ENCODE assay signal across 39 cellular contexts in genomic region chr10:127522298-127522697, GRCh38. TPM values are rescaled to one million over a fixed set of nuclear protein-coding genes. Genes with fewer than 3 reads are reported as not detected.
"Had no signal": no experiment of that assay in that cellular context is flagged by ENCODE, and none has a peak within 500 bp of the region (broad histone marks: within the 10 kb centered on the region; RNA-seq: fewer than 3 reads in every experiment).

No MANE protein-coding gene starts in this region.

- H3K9me3 ChIP-seq: adrenal gland, ascending aorta, body of pancreas had no signal

- ATAC-seq: activated naive CD4-positive, alpha-beta T cell treated with anti-CD3 and anti-CD28 coated beads, Interleukin-2, amount 50 U/mL, for 72 hours; activated naive CD8-positive, alpha-beta T cell treated with anti-CD3 and anti-CD28 coated beads, Interleukin-2, amount 50 U/mL, for 24 hours; activated T-cell treated with anti-CD3 and anti-CD28 coated beads, Interleukin-2, amount 50 U/mL, for 4 hours; activated T-cell treated with anti-CD3 and anti-CD28 coated beads, Interleukin-2, amount 50 U/mL, for 72 hours; activated T-helper 17 cell treated with anti-CD3 and anti-CD28 coated beads, Interleukin-2, amount 50 U/mL, for 72 hours; body of pancreas had no signal

- H3K27ac ChIP-seq: adrenal gland, ascending aorta, body of pancreas, brain microvascular endothelial cell, breast epithelium, cardiac muscle cell had no signal

- H3K4me1 ChIP-seq: adrenal gland, ascending aorta, body of pancreas, breast epithelium had no signal

- H3K4me3 ChIP-seq: adrenal gland, ascending aorta, body of pancreas, breast epithelium, cardiac muscle cell had no signal

- H3K27me3 ChIP-seq: adrenal gland, ascending aorta, body of pancreas, brain microvascular endothelial cell, breast epithelium, cardiac muscle cell had no signal

- DNase-seq: activated effector memory CD4-positive, alpha-beta T cell treated with anti-CD3 and anti-CD28 coated beads, Interleukin-2, amount 50 U/mL, for 16 hours; activated effector memory CD4-positive, alpha-beta T cell treated with Interleukin-2 at 50 U/mL for 16 hours; activated gamma-delta T cell; activated gamma-delta T cell treated with Interleukin-2 at 50 U/mL for 16 hours; activated naive CD4-positive, alpha-beta T cell; activated naive CD4-positive, alpha-beta T cell treated with anti-CD3 and anti-CD28 coated beads for 36 hours; activated naive CD4-positive, alpha-beta T cell treated with anti-CD3 and anti-CD28 coated beads, Interleukin-2, amount 10 ng/mL, durations not matched to agents 7 days and 5 days; activated naive CD4-positive, alpha-beta T cell treated with anti-CD3 and anti-CD28 coated beads, Interleukin-2, amount 50 U/mL, for 16 hours; activated naive CD4-positive, alpha-beta T cell treated with Interleukin-2 at 50 U/mL for 16 hours; activated naive CD8-positive, alpha-beta T cell treated with anti-CD3 and anti-CD28 coated beads for 36 hours; activated naive CD8-positive, alpha-beta T cell treated with anti-CD3 and anti-CD28 coated beads, Interleukin-2, amount 10 ng/mL, durations not matched to agents 7 days and 5 days; activated naive CD8-positive, alpha-beta T cell treated with anti-CD3 and anti-CD28 coated beads, Interleukin-2, amount 50 U/mL, for 24 hours; activated T-cell treated with anti-CD3 and anti-CD28 coated beads, Interleukin-2, amount 50 U/mL, for 1 hour; activated T-cell treated with anti-CD3 and anti-CD28 coated beads, Interleukin-2, amount 50 U/mL, for 24 hours; activated T-cell treated with anti-CD3 and anti-CD28 coated beads, Interleukin-2, amount 50 U/mL, for 4 hours; activated T-cell treated with anti-CD3 and anti-CD28 coated beads, Interleukin-2, amount 50 U/mL, for 48 hours; activated T-cell treated with anti-CD3 and anti-CD28 coated beads, Interleukin-2, amount 50 U/mL, for 72 hours; adrenal gland; amniotic stem cell; amygdala; anterior cingulate cortex; aorta; body of pancreas; brain microvascular endothelial cell; caudate nucleus; central memory CD4-positive, alpha-beta T cell; cerebellar nuclear complex had no signal

- H3K36me3 ChIP-seq: adrenal gland, ascending aorta, brain microvascular endothelial cell, breast epithelium, cardiac muscle cell had no signal

RNA-seq across cellular contexts. Expression of gene NPS, which starts 26.8 kb away (rescaled TPM):
- total RNA-seq: activated naive CD4-positive, alpha-beta T cell treated with anti-CD3 and anti-CD28 coated beads for 36 hours; activated naive CD4-positive, alpha-beta T cell treated with anti-CD3 and anti-CD28 coated beads, Interleukin-2, amount 50 U/mL, for 72 hours; activated naive CD8-positive, alpha-beta T cell treated with anti-CD3 and anti-CD28 coated beads for 36 hours; activated naive CD8-positive, alpha-beta T cell treated with anti-CD3 and anti-CD28 coated beads, Interleukin-2, amount 10 ng/mL, durations not matched to agents 7 days and 5 days; activated T-cell treated with anti-CD3 and anti-CD28 coated beads, Interleukin-2, amount 50 U/mL, for 4 hours; activated T-cell treated with anti-CD3 and anti-CD28 coated beads, Interleukin-2, amount 50 U/mL, for 72 hours; activated T-helper 1 cell treated with anti-CD3 and anti-CD28 coated beads, Interleukin-12 subunit alpha, Interleukin-12 subunit beta, Interleukin-2, Interleukin-4 antibody, amounts not matched to agents 30 ng/mL and 10 ng/mL and 1 ng/mL, durations not matched to agents 14 hours and 24 hours and 36 hours; activated T-helper 17 cell treated with anti-CD3 and anti-CD28 coated beads, Interleukin-2, amount 50 U/mL, for 72 hours; activated T-helper 2 cell treated with anti-CD3 and anti-CD28 coated beads, Interferon-gamma antibody, Interleukin-2, Interleukin-4, amounts not matched to agents 10 μg/mL and 5 μg/mL and 100 μg/mL, durations not matched to agents 14 hours and 24 hours and 36 hours; adrenal gland; aorta; ascending aorta; astrocyte; body of pancreas; breast epithelium; bronchial epithelial cell; cardiac muscle cell; cardiac septum; cerebellum; chondrocyte had no signal
